Comparison of ENCODE assay signal across 13 cellular contexts in the genomic region with DNA sequence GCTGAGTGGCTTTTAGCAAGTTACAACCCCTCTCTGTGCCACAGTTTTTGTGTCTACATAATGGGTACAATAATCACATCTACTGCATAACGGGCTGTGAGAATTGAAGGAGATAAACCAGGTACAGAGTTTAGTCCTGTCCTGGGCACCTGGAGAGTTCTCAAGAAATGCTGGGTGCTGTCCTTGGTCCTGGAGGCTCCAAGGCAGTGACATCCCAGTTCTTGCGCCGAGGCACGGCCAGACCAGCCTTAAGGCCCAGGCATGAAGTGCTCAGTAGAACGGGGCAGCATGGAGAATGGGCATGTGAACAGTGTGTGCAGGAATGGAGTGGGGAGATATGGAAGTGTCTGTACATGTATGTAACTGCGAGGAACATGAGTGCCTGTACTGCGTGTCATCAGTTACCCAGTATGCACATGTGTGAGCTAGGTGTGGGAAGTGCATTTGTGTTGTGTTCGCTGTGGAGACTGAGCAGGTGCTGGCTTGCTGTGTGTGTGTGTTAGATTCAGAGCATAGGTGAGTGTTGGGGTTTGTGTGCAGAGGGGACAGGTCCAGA. TPM values are rescaled to one million over a fixed set of nuclear protein-coding genes. Genes with fewer than 3 reads are reported as not detected.
DNase-seq lines count a peak whose midpoint lies in the region; ATAC-seq, FAIRE-seq and TF ChIP-seq lines count a peak whose summit lies in the region.
"Had no signal": no experiment of that assay in that cellular context is flagged by ENCODE, and none has a peak within 500 bp of the region (broad histone marks: within the 10 kb centered on the region; RNA-seq: fewer than 3 reads in every experiment).

No MANE protein-coding gene starts in this region.

- no peak overlapping the region for H3K4me3 ChIP-seq in bronchial epithelial cell (ENCODE audit: low read depth, low read length)
- H3K4me3 ChIP-seq: gastrocnemius medialis, lower lobe of right lung had no signal

- ATAC-seq in GM18519 (IDR thresholded peaks at IDR 0.05; ENCODE audit: low FRiP score, unreplicated experiment): no peak
- ATAC-seq: gastrocnemius medialis, lower lobe of right lung had no signal

- FAIRE-seq in bronchial epithelial cell (lab: Jason Lieb, UNC): peak; percentile 28

- H3K36me3 ChIP-seq in bronchial epithelial cell (ENCODE audit: control insufficient read depth, insufficient read depth, low read length): no peaks in the 10 kb centered on the region
- H3K36me3 ChIP-seq: gastrocnemius medialis, lower lobe of right lung had no signal

- DNase-seq in DMS 273 (lab: John Stamatoyannopoulos, UW; ENCODE audit: unreplicated experiment) (peak; percentile 22), DMS 273 treated with DMSO at 0.1 percent for 48 hours (lab: John Stamatoyannopoulos, UW) (no peak), OCI-M1 (lab: John Stamatoyannopoulos, UW) (peak; percentile 31), bronchial epithelial cell (ENCODE audit: low read depth) (peak; percentile 35), myocyte (ENCODE audit: low read depth) (peak; percentile 54), 8988T (no peak), NCI-H510A (lab: John Stamatoyannopoulos, UW) (no peak)
- DNase-seq: DMS53, gastrocnemius medialis, KG1, lower lobe of right lung, NCI-H2227 treated with DMSO at 0.1 percent for 48 hours had no signal

- H3K27me3 ChIP-seq in bronchial epithelial cell (ENCODE audit: control insufficient read depth, insufficient read depth, low read length): peaks cover 3% of the 10 kb centered on the region

- TF ChIP-seq CTCF in bronchial epithelial cell (IDR thresholded peaks at IDR 0.05; ENCODE audit: insufficient read depth, low read length, severe bottlenecking): no peak

RNA-seq across cellular contexts. Expression of gene UNC5A, which starts 6.3 kb away (rescaled TPM):
- not detected in 2 replicates for total RNA-seq in bronchial epithelial cell
- total RNA-seq in myocyte: 0.21 and 0.68 TPM in 2 replicates
- polyA plus RNA-seq in myocyte (2012): not detected

Comparison
In these comparisons a context has a peak if more than half of its experiments do, and no peak if none do; other contexts are left out.
1. DNase-seq: peak in DMS 273 (single experiment), OCI-M1 (single experiment), bronchial epithelial cell (single experiment) and myocyte (single experiment); none in DMS 273 treated with DMSO at 0.1 percent for 48 hours (single experiment), 8988T (single experiment) and NCI-H510A (single experiment).